In the genomic region with DNA sequence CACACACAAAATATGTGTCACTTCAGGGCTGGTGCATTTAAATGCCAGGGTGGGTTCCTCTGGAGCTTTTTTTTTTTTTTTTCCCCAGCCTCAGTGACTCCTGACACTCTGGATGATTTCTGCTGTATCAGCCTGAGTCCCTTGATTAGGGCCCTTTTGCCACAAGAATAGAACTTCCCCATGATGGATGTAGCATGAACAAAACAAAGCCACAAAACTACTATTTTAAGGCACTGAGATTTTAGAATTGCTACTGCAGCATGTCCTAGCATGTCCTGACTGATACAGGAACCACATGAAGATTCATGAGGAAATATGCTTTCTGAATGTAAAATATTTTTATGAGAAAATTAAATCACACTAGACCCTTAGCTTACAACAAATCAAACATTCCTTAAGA, we compare ENCODE assay signal across 17 cellular contexts. TPM values are rescaled to one million over a fixed set of nuclear protein-coding genes. Genes with fewer than 3 reads are reported as not detected.
"Had no signal": no experiment of that assay in that cellular context is flagged by ENCODE, and none has a peak within 500 bp of the region (broad histone marks: within the 10 kb centered on the region; RNA-seq: fewer than 3 reads in every experiment).

No MANE protein-coding gene starts in this region.

- H3K27ac ChIP-seq: brain microvascular endothelial cell, pancreas, spleen, stomach, testis, upper lobe of right lung had no signal

- H3K9me3 ChIP-seq: mucosa of descending colon, pancreas, testis, upper lobe of right lung had no signal

- ATAC-seq: left lobe of liver; mucosa of descending colon; naive thymus-derived CD4-positive, alpha-beta T cell; pancreas; sciatic nerve; upper lobe of right lung had no signal

- FAIRE-seq: pancreas had no signal

- H3K36me3 ChIP-seq: brain microvascular endothelial cell, pancreas, spleen, stomach, upper lobe of right lung had no signal

- H3K4me3 ChIP-seq: mucosa of descending colon, pancreas, spleen, stomach, testis, upper lobe of right lung had no signal

- DNase-seq: activated CD4-positive, alpha-beta T cell treated with anti-CD3 and anti-CD28 coated beads, Interleukin-2, amount 10 ng/mL, durations not matched to agents 7 days and 5 days; activated CD8-positive, alpha-beta memory T cell treated with anti-CD3 and anti-CD28 coated beads, Interleukin-2, amount 50 U/mL, for 48 hours; activated gamma-delta T cell treated with Interleukin-2 at 50 U/mL for 16 hours; anterior cingulate cortex; brain microvascular endothelial cell; cerebellar nuclear complex; effector memory CD4-positive, alpha-beta T cell; mucosa of descending colon; naive thymus-derived CD4-positive, alpha-beta T cell; stomach; testis; upper lobe of right lung had no signal

- H3K4me1 ChIP-seq: pancreas, spleen, stomach, testis, upper lobe of right lung had no signal

- H3K27me3 ChIP-seq: brain microvascular endothelial cell, pancreas, testis, upper lobe of right lung had no signal

RNA-seq across cellular contexts. Expression of gene ADGRD2, which starts 13.9 kb away (rescaled TPM):
- total RNA-seq: activated CD4-positive, alpha-beta T cell treated with anti-CD3 and anti-CD28 coated beads, Interleukin-2, amount 10 ng/mL, durations not matched to agents 7 days and 5 days; activated naive CD8-positive, alpha-beta T cell treated with anti-CD3 and anti-CD28 coated beads, Interleukin-2, amount 10 ng/mL, durations not matched to agents 7 days and 5 days; left lobe of liver; mucosa of descending colon; naive thymus-derived CD4-positive, alpha-beta T cell; pancreas; sciatic nerve; stomach; upper lobe of right lung had no signal
- polyA plus RNA-seq: naive thymus-derived CD4-positive, alpha-beta T cell; stomach had no signal
